14 cellular contexts compared by ENCODE assay signal in genomic region chr12:131130311-131130911, GRCh38.
"Had no signal": no experiment of that assay in that cellular context is flagged by ENCODE, and none has a peak within 500 bp of the region (broad histone marks: within the 10 kb centered on the region; RNA-seq: fewer than 3 reads in every experiment).

No MANE protein-coding gene starts in this region.

- DNase-seq: activated CD4-positive, alpha-beta T cell treated with anti-CD3 and anti-CD28 coated beads, Interleukin-2, amount 50 U/mL, for 1 hour; activated CD8-positive, alpha-beta memory T cell treated with anti-CD3 and anti-CD28 coated beads, Interleukin-2, amount 10 ng/mL, durations not matched to agents 7 days and 5 days; activated effector memory CD4-positive, alpha-beta T cell treated with anti-CD3 and anti-CD28 coated beads, Interleukin-2, amount 50 U/mL, for 16 hours; caudate nucleus; effector CD4-positive, alpha-beta T cell; immature natural killer cell; left cardiac atrium; lower lobe of right lung; stimulated activated CD4-positive, alpha-beta T cell treated with anti-CD3 and anti-CD28 coated beads, Interleukin-4, amount 100 ng/mL, for 24 hours; stimulated activated naive CD4-positive, alpha-beta T cell; transverse colon had no signal

- H3K4me1 Mint-ChIP-seq: activated CD8-positive, alpha-beta memory T cell treated with anti-CD3 and anti-CD28 coated beads, Interleukin-2, amount 10 ng/mL, durations not matched to agents 7 days and 5 days had no signal

- H3K4me3 Mint-ChIP-seq: activated CD8-positive, alpha-beta memory T cell treated with anti-CD3 and anti-CD28 coated beads, Interleukin-2, amount 10 ng/mL, durations not matched to agents 7 days and 5 days; activated T-cell treated with anti-CD3 and anti-CD28 coated beads, Interleukin-2, amount 50 U/mL, for 24 hours; immature natural killer cell; mesothelial cell of epicardium; neural crest cell had no signal

- H3K27ac Mint-ChIP-seq: activated CD8-positive, alpha-beta memory T cell treated with anti-CD3 and anti-CD28 coated beads, Interleukin-2, amount 10 ng/mL, durations not matched to agents 7 days and 5 days; activated T-cell treated with anti-CD3 and anti-CD28 coated beads, Interleukin-2, amount 50 U/mL, for 24 hours; mesothelial cell of epicardium had no signal

- ATAC-seq: activated CD8-positive, alpha-beta memory T cell treated with anti-CD3 and anti-CD28 coated beads, Interleukin-2, amount 10 ng/mL, durations not matched to agents 7 days and 5 days; left cardiac atrium had no signal

- H3K27me3 Mint-ChIP-seq: activated CD8-positive, alpha-beta memory T cell treated with anti-CD3 and anti-CD28 coated beads, Interleukin-2, amount 10 ng/mL, durations not matched to agents 7 days and 5 days; activated T-cell treated with anti-CD3 and anti-CD28 coated beads, Interleukin-2, amount 50 U/mL, for 24 hours had no signal

- H3K9me3 Mint-ChIP-seq: activated T-cell treated with anti-CD3 and anti-CD28 coated beads, Interleukin-2, amount 50 U/mL, for 24 hours; immature natural killer cell had no signal
